9 cellular contexts compared by ENCODE assay signal in genomic region chr9:71249729-71250317, GRCh38.
DNase-seq lines count a peak whose midpoint lies in the region; ATAC-seq and TF ChIP-seq lines count a peak whose summit lies in the region.
"Had no signal": no experiment of that assay in that cellular context is flagged by ENCODE, and none has a peak within 500 bp of the region (broad histone marks: within the 10 kb centered on the region; RNA-seq: fewer than 3 reads in every experiment).

No MANE protein-coding gene starts in this region.

- TF ChIP-seq CTCF in breast epithelium (IDR thresholded peaks at IDR 0.05) = peak; percentile 44 to 59 (median 52)
- peak; percentile 65 for TF ChIP-seq CTCF in upper lobe of right lung (IDR thresholded peaks at IDR 0.05)

- intact Hi-C loops in breast epithelium (cut with DNase I; ENCODE audit: low total_unique reads) = no loop called here
- intact Hi-C loops in upper lobe of right lung (cut with DNase I) = loop anchor here (10.0 kb wide), 1 partner anchor 605 kb away; no protein-coding TSS in a partner anchor

- no peaks in the 10 kb centered on the region for H3K36me3 Mint-ChIP-seq in natural killer cell treated with Interleukin-12 subunit alpha and Interleukin-12 subunit beta and Interleukin-15 and Interleukin-18, amount 100 ng/mL, for 72 hours
- H3K36me3 Mint-ChIP-seq: naive thymus-derived CD8-positive, alpha-beta T cell had no signal

- peaks cover 1 to 7% of the 10 kb centered on the region in 2 donors for H3K27me3 Mint-ChIP-seq in natural killer cell treated with Interleukin-12 subunit alpha and Interleukin-12 subunit beta and Interleukin-15 and Interleukin-18, amount 100 ng/mL, for 72 hours

- ATAC-seq in GM18861 (IDR thresholded peaks at IDR 0.05; ENCODE audit: unreplicated experiment) (peak; percentile 94), HG03066 (IDR thresholded peaks at IDR 0.05; ENCODE audit: low read depth, unreplicated experiment) (peak; percentile 73), upper lobe of right lung (peak; percentile 82)
- ATAC-seq in natural killer cell treated with Interleukin-12 subunit alpha and Interleukin-12 subunit beta and Interleukin-15 and Interleukin-18, amount 100 ng/mL, for 72 hours = no peak
- ATAC-seq: naive thymus-derived CD8-positive, alpha-beta T cell had no signal

- no peak overlapping the region for H3K4me3 ChIP-seq in breast epithelium
- no peak overlapping the region for H3K4me3 ChIP-seq in upper lobe of right lung

- no peak overlapping the region for H3K27ac ChIP-seq in breast epithelium
- no peak overlapping the region for H3K27ac ChIP-seq in upper lobe of right lung

- no peaks in the 10 kb centered on the region for H3K9me3 Mint-ChIP-seq in natural killer cell treated with Interleukin-12 subunit alpha and Interleukin-12 subunit beta and Interleukin-15 and Interleukin-18, amount 100 ng/mL, for 72 hours

- no peak overlapping the region for H3K4me3 Mint-ChIP-seq in natural killer cell treated with Interleukin-12 subunit alpha and Interleukin-12 subunit beta and Interleukin-15 and Interleukin-18, amount 100 ng/mL, for 72 hours
- H3K4me3 Mint-ChIP-seq: naive thymus-derived CD8-positive, alpha-beta T cell had no signal

- no peaks in the 10 kb centered on the region for H3K4me1 Mint-ChIP-seq in natural killer cell treated with Interleukin-12 subunit alpha and Interleukin-12 subunit beta and Interleukin-15 and Interleukin-18, amount 100 ng/mL, for 72 hours (ENCODE audit: low read depth in 2 of 2)

- no peak for TF ChIP-seq POLR2A in breast epithelium (IDR thresholded peaks at IDR 0.05)

- H3K27me3 ChIP-seq in breast epithelium = peaks cover 0 to 7% of the 10 kb centered on the region in 2 donors
- no peaks in the 10 kb centered on the region for H3K27me3 ChIP-seq in upper lobe of right lung

- H3K9me3 ChIP-seq in breast epithelium (no peaks in the 10 kb centered on the region), upper lobe of right lung (no peaks in the 10 kb centered on the region)

- no peaks in the 10 kb centered on the region for H3K36me3 ChIP-seq in breast epithelium
- no peaks in the 10 kb centered on the region for H3K36me3 ChIP-seq in upper lobe of right lung

- DNase-seq in AG20443 (ENCODE audit: low spot score) (peak; percentile 75), NCI-H69 (lab: John Stamatoyannopoulos, UW) (peak; percentile 65), breast epithelium (ENCODE audit: low spot score in 2 of 2) (no peak), kidney tubule cell (ENCODE audit: low spot score) (peak; percentile 67), upper lobe of right lung (no peak)
- no peak for DNase-seq in natural killer cell treated with Interleukin-12 subunit alpha and Interleukin-12 subunit beta and Interleukin-15 and Interleukin-18, amount 100 ng/mL, for 72 hours (ENCODE audit: low spot score)

- no peak overlapping the region for H3K27ac Mint-ChIP-seq in natural killer cell treated with Interleukin-12 subunit alpha and Interleukin-12 subunit beta and Interleukin-15 and Interleukin-18, amount 100 ng/mL, for 72 hours
- H3K27ac Mint-ChIP-seq: naive thymus-derived CD8-positive, alpha-beta T cell had no signal

- H3K4me1 ChIP-seq in breast epithelium = no peaks in the 10 kb centered on the region
- H3K4me1 ChIP-seq in upper lobe of right lung = no peaks in the 10 kb centered on the region

Comparison
In these comparisons a context has a peak if more than half of its experiments do, and no peak if none do; other contexts are left out.
1. DNase-seq: peak in AG20443 (single experiment), NCI-H69 (single experiment) and kidney tubule cell (single experiment); none in breast epithelium (0 of 2), upper lobe of right lung (single experiment) and natural killer cell treated with Interleukin-12 subunit alpha and Interleukin-12 subunit beta and Interleukin-15 and Interleukin-18, amount 100 ng/mL, for 72 hours (single experiment).
2. ATAC-seq: peak in GM18861 (single experiment), HG03066 (single experiment) and upper lobe of right lung (single experiment); none in natural killer cell treated with Interleukin-12 subunit alpha and Interleukin-12 subunit beta and Interleukin-15 and Interleukin-18, amount 100 ng/mL, for 72 hours (0 of 2).